In genomic region chr7:48285365-48285764, GRCh38 we compare ENCODE assay signal across 10 cellular contexts.
DNase-seq lines count a peak whose midpoint lies in the region; ATAC-seq and TF ChIP-seq lines count a peak whose summit lies in the region.
"Had no signal": no experiment of that assay in that cellular context is flagged by ENCODE, and none has a peak within 500 bp of the region (broad histone marks: within the 10 kb centered on the region; RNA-seq: fewer than 3 reads in every experiment).

No MANE protein-coding gene starts in this region.

- peaks cover 6% of the 10 kb centered on the region for H3K4me1 ChIP-seq in foreskin keratinocyte

- ATAC-seq in foreskin keratinocyte (peak; percentile 88), GM18502 (IDR thresholded peaks at IDR 0.05; ENCODE audit: poor library complexity, unreplicated experiment) (no peak), HG02642 (IDR thresholded peaks at IDR 0.05; ENCODE audit: poor library complexity, unreplicated experiment) (no peak)
- ATAC-seq: right cardiac atrium had no signal

- no peaks in the 10 kb centered on the region for H3K9me3 ChIP-seq in AG04450 (ENCODE audit: control insufficient read depth, insufficient read depth, low read length)

- H3K27me3 ChIP-seq in AG04450 (ENCODE audit: control insufficient read depth, insufficient read depth, low read length) (no peaks in the 10 kb centered on the region), foreskin keratinocyte (no peaks in the 10 kb centered on the region)

- H3K27ac ChIP-seq in AG04450 (ENCODE audit: low read depth, low read length) (no peak overlapping the region), foreskin keratinocyte (no peak overlapping the region)

- TF ChIP-seq CTCF in AG04450 (IDR thresholded peaks at IDR 0.05; ENCODE audit: low read depth, low read length) (no peak), foreskin keratinocyte (conservative IDR thresholded peaks at IDR 0.05) (no peak)

- POLR2A ChIA-PET in AG04450 (lab: Yijun Ruan, JAX) = no interaction called here

- DNase-seq in AG04450 (ENCODE audit: low read depth, low spot score) (peak; percentile 46), HCEC 1CT (peak; percentile 93), SW480 (ENCODE audit: low spot score) (peak; percentile 39), foreskin keratinocyte (peak; percentile 63 to 85), AML-193 (lab: John Stamatoyannopoulos, UW) (no peak)
- DNase-seq in stimulated activated CD8-positive, alpha-beta memory T cell treated with anti-CD3 and anti-CD28 coated beads, Interleukin-4, amount 100 ng/mL, for 48 hours = no peak
- DNase-seq: amygdala, right cardiac atrium had no signal

- H3K4me3 ChIP-seq in AG04450 (ENCODE audit: low read depth, low read length) = no peak overlapping the region

- CTCF ChIA-PET in AG04450 (lab: Charles Lee) = no interaction called here

Comparison
In these comparisons a context has a peak if more than half of its experiments do, and no peak if none do; other contexts are left out.
1. DNase-seq: peak in AG04450 (single experiment), HCEC 1CT (single experiment), SW480 (single experiment) and foreskin keratinocyte (2 of 2); none in stimulated activated CD8-positive, alpha-beta memory T cell treated with anti-CD3 and anti-CD28 coated beads, Interleukin-4, amount 100 ng/mL, for 48 hours (single experiment) and AML-193 (0 of 2).